In the genomic region with DNA sequence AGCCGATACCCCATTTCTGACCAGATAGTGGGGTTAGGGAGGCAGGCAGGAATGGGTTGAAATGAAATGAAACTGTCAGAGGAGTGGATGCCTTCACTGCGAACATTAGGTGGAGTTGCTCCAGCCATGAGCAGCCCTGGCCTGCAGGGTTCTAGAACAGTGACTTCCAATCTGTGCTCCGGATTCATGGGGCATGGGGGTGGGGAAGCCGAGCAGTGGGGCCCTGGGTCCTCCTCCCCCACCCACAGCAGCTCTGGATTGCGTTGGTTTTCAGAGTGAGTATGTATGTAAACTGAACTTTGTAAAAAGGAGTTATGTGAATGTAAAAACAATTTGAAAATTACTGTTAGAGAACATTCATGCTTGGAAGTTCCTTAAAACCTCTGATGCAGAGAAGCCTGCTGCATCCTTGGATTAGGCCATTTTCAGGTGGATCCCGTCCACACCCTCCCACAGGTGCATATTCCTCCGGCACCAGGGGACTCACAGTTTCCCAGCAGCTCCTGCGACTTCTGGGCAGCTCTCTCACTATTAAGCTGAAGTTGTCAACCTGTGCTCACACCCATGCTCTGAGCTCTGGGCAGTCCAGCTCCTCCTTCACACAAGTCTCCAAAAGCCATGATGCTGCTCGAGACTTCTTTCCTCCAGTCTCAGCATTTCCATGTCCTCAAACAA, we compare ENCODE assay signal across 26 cellular contexts. TPM values are rescaled to one million over a fixed set of nuclear protein-coding genes. Genes with fewer than 3 reads are reported as not detected.
A peak's percentile ranks its signal among the peaks of the same experiment; 100 is the strongest.
DNase-seq lines count a peak whose midpoint lies in the region; ATAC-seq and TF ChIP-seq lines count a peak whose summit lies in the region.
"Had no signal": no experiment of that assay in that cellular context is flagged by ENCODE, and none has a peak within 500 bp of the region (broad histone marks: within the 10 kb centered on the region; RNA-seq: fewer than 3 reads in every experiment).

No MANE protein-coding gene starts in this region.

- CTCF ChIA-PET in IMR-90 (lab: Yijun Ruan, JAX) = interaction anchor here (2.1 kb wide), 1 partner anchor 23 kb away, joined by 6 read pairs; no protein-coding TSS in a partner anchor
- CTCF ChIA-PET in activated B cell treated with CpG ODN at 0.5 μM for 24 hours (lab: Charles Lee) = interaction anchor here (0.8 to 2.5 kb wide), 2 partner anchors 23 to 35 kb away, joined by 3 to 7 read pairs; no protein-coding TSS in a partner anchor
- CTCF ChIA-PET in Caco-2 (lab: Charles Lee) = no interaction called here

- no peak for TF ChIP-seq POLR2A in IMR-90 (IDR thresholded peaks at IDR 0.05; ENCODE audit: low read depth, low read length)
- TF ChIP-seq POLR2A in spleen (IDR thresholded peaks at IDR 0.05) = no peak

- no peak for TF ChIP-seq RAD21 in IMR-90 (IDR thresholded peaks at IDR 0.05; ENCODE audit: low read length)

- H3K9ac ChIP-seq in IMR-90 (ENCODE audit: low read depth, low read length) = no peak overlapping the region

- TF ChIP-seq CTCF in IMR-90 (conservative IDR thresholded peaks at IDR 0.05; ENCODE audit: low read depth, low read length) (no peak), activated B cell treated with CpG ODN at 0.5 μM for 24 hours (IDR thresholded peaks at IDR 0.05) (no peak), spleen (IDR thresholded peaks at IDR 0.05 in 8 of 11, conservative IDR thresholded peaks at IDR 0.05 in 3 of 11) (no peak), Caco-2 (IDR thresholded peaks at IDR 0.05; ENCODE audit: insufficient read depth in 1 of 2, low read depth in 1 of 2, low read length in 1 of 2, severe bottlenecking in 1 of 2, unreplicated experiment in 1 of 2) (no peak)

- peak overlapping the region; percentile 5 for H2AK9ac ChIP-seq in IMR-90 (replicated peaks; ENCODE audit: low read depth, low read length, poor library complexity)

- H3K36me3 Mint-ChIP-seq in activated B cell treated with CpG ODN at 0.5 μM for 24 hours (ENCODE audit: low read depth) (peaks cover 20% of the 10 kb centered on the region), Caco-2 (ENCODE audit: insufficient read depth, unreplicated experiment) (no peaks in the 10 kb centered on the region)
- H3K36me3 Mint-ChIP-seq: brain, mesothelial cell of epicardium had no signal

- H3K27me3 Mint-ChIP-seq in activated B cell treated with CpG ODN at 0.5 μM for 24 hours = no peaks in the 10 kb centered on the region
- H3K27me3 Mint-ChIP-seq in Caco-2 (ENCODE audit: insufficient read depth, unreplicated experiment) = peaks cover 10% of the 10 kb centered on the region
- H3K27me3 Mint-ChIP-seq: CD4-positive, CD25-positive, alpha-beta regulatory T cell; naive thymus-derived CD8-positive, alpha-beta T cell; stimulated activated memory B cell treated with anti-CD40 and anti-IgM and Interleukin-4, amounts not matched to agents 10 μg/mL and 1 μg/mL and 100 μg/mL, for 72 hours had no signal

- no peaks in the 10 kb centered on the region for H3K9me3 ChIP-seq in IMR-90 (ENCODE audit: control insufficient read depth, insufficient read depth, low read length)
- H3K9me3 ChIP-seq in spleen = no peaks in the 10 kb centered on the region
- no peaks in the 10 kb centered on the region for H3K9me3 ChIP-seq in Caco-2

- BruUV-seq in IMR-90 (replicated peaks; lab: Mats Ljungman, UMichigan) (no TSS peak), Caco-2 (replicated peaks; lab: Mats Ljungman, UMichigan) (no TSS peak)

- H4K8ac ChIP-seq in IMR-90 (ENCODE audit: low read depth in 2 of 2, low read length in 2 of 2) = no peak overlapping the region

- H3K4me1 ChIP-seq in IMR-90 (ENCODE audit: control insufficient read depth, insufficient read depth, low read length) (peaks cover 11% of the 10 kb centered on the region), spleen (peaks cover 7 to 32% (median 23%) of the 10 kb centered on the region in 6 donors), Caco-2 (no peaks in the 10 kb centered on the region)

- peak; percentile 22 for DNase-seq in activated effector memory CD4-positive, alpha-beta T cell treated with anti-CD3 and anti-CD28 coated beads, Interleukin-2, amount 50 U/mL, for 16 hours
- no peak for DNase-seq in activated effector memory CD4-positive, alpha-beta T cell treated with Interleukin-2 at 50 U/mL for 16 hours
- no peak for DNase-seq in IMR-90
- DNase-seq in activated B cell treated with CpG ODN at 0.5 μM for 24 hours = peak; percentile 4
- peak; percentile 16 for DNase-seq in spleen
- no peak for DNase-seq in Caco-2
- DNase-seq in stimulated activated naive CD4-positive, alpha-beta T cell treated with Interleukin-2 at 50 U/mL for 16 hours (lab: John Stamatoyannopoulos, UW) = no peak
- DNase-seq: activated CD8-positive, alpha-beta T cell treated with anti-CD3 and anti-CD28 coated beads, Interleukin-2, amount 10 ng/mL, durations not matched to agents 7 days and 5 days; CD4-positive, CD25-positive, alpha-beta regulatory T cell; DMS 273 treated with DMSO at 0.1 percent for 48 hours; effector memory CD4-positive, alpha-beta T cell; foreskin fibroblast; H9; naive thymus-derived CD8-positive, alpha-beta T cell; NCI-H1092 treated with DMSO at 0.1 percent for 48 hours; NCI-H2081; NCI-H446; occipital lobe; OCI-M1; stimulated activated CD4-positive, alpha-beta T cell treated with anti-CD3 and anti-CD28 coated beads, Interleukin-2, amount 100 ng/mL, for 48 hours had no signal

- no peaks in the 10 kb centered on the region for H3K79me1 ChIP-seq in IMR-90 (ENCODE audit: low read depth in 1 of 2, low read length in 2 of 2)

- no peak overlapping the region for H2AFZ ChIP-seq in IMR-90 (replicated peaks; ENCODE audit: low read length, poor library complexity)

- in situ Hi-C loops in IMR-90 (cut with MboI; ENCODE audit: low sequenced_read_pairs) = no loop called here

- H2BK5ac ChIP-seq in IMR-90 (ENCODE audit: low read depth, low read length, poor library complexity, severe bottlenecking) = no peak overlapping the region

- no peak overlapping the region for H4K91ac ChIP-seq in IMR-90 (ENCODE audit: insufficient read depth, low read depth, low read length)

- dilution Hi-C loops in IMR-90 (cut with HindIII; ENCODE audit: low sequenced_read_pairs, unreplicated experiment) = no loop called here

- H3K36me3 ChIP-seq in IMR-90 (ENCODE audit: control insufficient read depth, insufficient read depth, low read length) = no peaks in the 10 kb centered on the region
- peaks cover 0 to 23% (median 0%) of the 10 kb centered on the region in 6 donors for H3K36me3 ChIP-seq in spleen
- H3K36me3 ChIP-seq in Caco-2 (ENCODE audit: control insufficient read depth, insufficient read depth, low read length) = no peaks in the 10 kb centered on the region

- POLR2A ChIA-PET in IMR-90 (lab: Charles Lee; ENCODE audit: unreplicated experiment) = no interaction called here
- POLR2A ChIA-PET in activated B cell treated with CpG ODN at 0.5 μM for 24 hours (lab: Charles Lee) = interaction anchor here (0.5 kb wide), 1 partner anchor 263 kb away, joined by 4 read pairs; no protein-coding TSS in a partner anchor
- POLR2A ChIA-PET in Caco-2 (lab: Charles Lee) = no interaction called here

- no peak overlapping the region for H2BK20ac ChIP-seq in IMR-90 (ENCODE audit: low read depth, low read length)

- intact Hi-C loops in IMR-90 (cut with micrococcal nuclease) (no loop called here), activated B cell treated with CpG ODN at 0.5 μM for 24 hours (cut with micrococcal nuclease) (no loop called here), spleen (cut with DNase I; ENCODE audit: low total_unique reads) (no loop called here), Caco-2 (cut with micrococcal nuclease; ENCODE audit: unreplicated experiment) (no loop called here)

- H3K56ac ChIP-seq in IMR-90 (ENCODE audit: extremely low read depth, insufficient read depth, low read length) = no peak overlapping the region

- WGBS in IMR-90 (ENCODE audit: extremely low coverage in 2 of 2, insufficient read length in 1 of 2), 2 experiments = 80% methylated on average over 1 of the region's 9 CpGs; no CpG with 5 or more reads in 1 of the 2 experiments
- 89 to 97% (median 95%) methylated on average over 9 of the region's 9 CpGs for WGBS in spleen, 5 donors

- H3K9me1 ChIP-seq in IMR-90 (ENCODE audit: insufficient read depth, low read length) = peaks cover 9% of the 10 kb centered on the region; the same call in 1 of the 2 replicates

- no peak overlapping the region for H2AK5ac ChIP-seq in IMR-90 (ENCODE audit: low read depth, low read length)

- no peak overlapping the region for H2BK120ac ChIP-seq in IMR-90 (ENCODE audit: low read depth, low read length)

- H3K9me3 Mint-ChIP-seq in activated B cell treated with CpG ODN at 0.5 μM for 24 hours (no peaks in the 10 kb centered on the region), Caco-2 (ENCODE audit: unreplicated experiment) (no peaks in the 10 kb centered on the region)
- H3K9me3 Mint-ChIP-seq: brain; H9; mesothelial cell of epicardium; naive thymus-derived CD8-positive, alpha-beta T cell; stimulated activated memory B cell treated with anti-CD40 and anti-IgM and Interleukin-4, amounts not matched to agents 10 μg/mL and 1 μg/mL and 100 μg/mL, for 72 hours had no signal

- peaks cover 2% of the 10 kb centered on the region; the same call in 1 of the 2 replicates for H4K20me1 ChIP-seq in IMR-90 (ENCODE audit: insufficient read depth, low read length)

- H3K4me3 ChIP-seq in IMR-90 (ENCODE audit: insufficient read depth, low read depth, low read length) (no peak overlapping the region), spleen (no peak overlapping the region), Caco-2 (ENCODE audit: low read depth, low read length) (no peak overlapping the region)
- H3K4me3 ChIP-seq: smooth muscle cell had no signal

- no peak overlapping the region for H4K5ac ChIP-seq in IMR-90 (ENCODE audit: low read depth, low read length)

- H3K4ac ChIP-seq in IMR-90 (ENCODE audit: low read depth, low read length) = no peak overlapping the region

- H3K18ac ChIP-seq in IMR-90 (ENCODE audit: low read depth, low read length) = no peak overlapping the region

- no peak for ATAC-seq in IMR-90 (ENCODE audit: low read depth)
- no peak for ATAC-seq in activated B cell treated with CpG ODN at 0.5 μM for 24 hours (ENCODE audit: low read depth)
- no peak for ATAC-seq in HG02938 (IDR thresholded peaks at IDR 0.05; ENCODE audit: unreplicated experiment)
- ATAC-seq: activated CD4-positive, CD25-positive, alpha-beta regulatory T cell treated with anti-CD3 and anti-CD28 coated beads, Interleukin-2, amount 50 U/mL, for 24 hours; activated CD8-positive, alpha-beta T cell treated with anti-CD3 and anti-CD28 coated beads, Interleukin-2, amount 10 ng/mL, durations not matched to agents 7 days and 5 days; naive thymus-derived CD8-positive, alpha-beta T cell had no signal

- no peak overlapping the region for H3K14ac ChIP-seq in IMR-90 (replicated peaks; ENCODE audit: low read depth, low read length)

- H2BK15ac ChIP-seq in IMR-90 (ENCODE audit: low read depth, low read length) = no peak overlapping the region

- H3K4me3 Mint-ChIP-seq in activated B cell treated with CpG ODN at 0.5 μM for 24 hours (no peak overlapping the region), Caco-2 (ENCODE audit: unreplicated experiment) (no peak overlapping the region)
- H3K4me3 Mint-ChIP-seq: activated CD8-positive, alpha-beta T cell treated with anti-CD3 and anti-CD28 coated beads, Interleukin-2, amount 10 ng/mL, durations not matched to agents 7 days and 5 days; brain; CD4-positive, CD25-positive, alpha-beta regulatory T cell; H9; mesothelial cell of epicardium; naive thymus-derived CD8-positive, alpha-beta T cell had no signal

- H3K27ac ChIP-seq in IMR-90 (ENCODE audit: insufficient read depth, low read length) (no peak overlapping the region), spleen (no peak overlapping the region)

- no peak overlapping the region for H3K4me2 ChIP-seq in IMR-90 (ENCODE audit: low read depth, low read length)
- H3K4me2 ChIP-seq: smooth muscle cell had no signal

- H3K27me3 ChIP-seq in IMR-90 (ENCODE audit: control insufficient read depth, insufficient read depth, low read length) = no peaks in the 10 kb centered on the region
- H3K27me3 ChIP-seq in spleen (replicated peaks in 1 of 7) = no peaks in the 10 kb centered on the region
- no peaks in the 10 kb centered on the region for H3K27me3 ChIP-seq in Caco-2 (replicated peaks; ENCODE audit: control insufficient read depth, insufficient read depth, low read length)

- peaks cover 62% of the 10 kb centered on the region for H3K4me1 Mint-ChIP-seq in activated B cell treated with CpG ODN at 0.5 μM for 24 hours
- no peaks in the 10 kb centered on the region for H3K4me1 Mint-ChIP-seq in Caco-2 (ENCODE audit: low read depth, unreplicated experiment)

- no peak overlapping the region for H3K23ac ChIP-seq in IMR-90 (ENCODE audit: low read depth, low read length)

- H3K27ac Mint-ChIP-seq in activated B cell treated with CpG ODN at 0.5 μM for 24 hours (no peak overlapping the region), Caco-2 (ENCODE audit: unreplicated experiment) (no peak overlapping the region)
- H3K27ac Mint-ChIP-seq: activated CD8-positive, alpha-beta T cell treated with anti-CD3 and anti-CD28 coated beads, Interleukin-2, amount 10 ng/mL, durations not matched to agents 7 days and 5 days; mesothelial cell of epicardium had no signal

RNA-seq across cellular contexts. Expression of gene EDN2, which starts 54.4 kb away (rescaled TPM):
- not detected in 2 replicates for total RNA-seq in IMR-90 (2012; rRNA removed)
- 0.22 and 0.27 TPM in 2 replicates for polyA plus RNA-seq in IMR-90 (2012; rRNA removed)
- 0.05 and 0.14 TPM in 2 replicates for polyA plus RNA-seq in IMR-90 (2012; cell fraction: cytosol; rRNA removed)
- polyA plus RNA-seq in IMR-90 (2012; cell fraction: nucleus; rRNA removed; ENCODE audit: low replicate concordance) = 0.69 and 1.0 TPM in 2 replicates
- not detected in 2 replicates for total RNA-seq in activated B cell treated with CpG ODN at 0.5 μM for 24 hours
- not detected for total RNA-seq in spleen
- not detected for polyA plus RNA-seq in spleen
- total RNA-seq in Caco-2 (2022) = not detected in 2 replicates
- total RNA-seq: activated CD8-positive, alpha-beta T cell treated with anti-CD3 and anti-CD28 coated beads, Interleukin-2, amount 10 ng/mL, durations not matched to agents 7 days and 5 days; naive thymus-derived CD8-positive, alpha-beta T cell; occipital lobe; smooth muscle cell had no signal
- polyA plus RNA-seq: CD4-positive, CD25-positive, alpha-beta regulatory T cell; naive thymus-derived CD8-positive, alpha-beta T cell; smooth muscle cell had no signal

Comparison
In these comparisons a context has a peak if more than half of its experiments do, and no peak if none do; other contexts are left out.
1. DNase-seq: peak in activated effector memory CD4-positive, alpha-beta T cell treated with anti-CD3 and anti-CD28 coated beads, Interleukin-2, amount 50 U/mL, for 16 hours (single experiment), activated B cell treated with CpG ODN at 0.5 μM for 24 hours (single experiment) and spleen (single experiment); none in activated effector memory CD4-positive, alpha-beta T cell treated with Interleukin-2 at 50 U/mL for 16 hours (single experiment), IMR-90 (single experiment), Caco-2 (0 of 2) and stimulated activated naive CD4-positive, alpha-beta T cell treated with Interleukin-2 at 50 U/mL for 16 hours (single experiment).